Comparison of ENCODE assay signal across 15 cellular contexts in the genomic region with DNA sequence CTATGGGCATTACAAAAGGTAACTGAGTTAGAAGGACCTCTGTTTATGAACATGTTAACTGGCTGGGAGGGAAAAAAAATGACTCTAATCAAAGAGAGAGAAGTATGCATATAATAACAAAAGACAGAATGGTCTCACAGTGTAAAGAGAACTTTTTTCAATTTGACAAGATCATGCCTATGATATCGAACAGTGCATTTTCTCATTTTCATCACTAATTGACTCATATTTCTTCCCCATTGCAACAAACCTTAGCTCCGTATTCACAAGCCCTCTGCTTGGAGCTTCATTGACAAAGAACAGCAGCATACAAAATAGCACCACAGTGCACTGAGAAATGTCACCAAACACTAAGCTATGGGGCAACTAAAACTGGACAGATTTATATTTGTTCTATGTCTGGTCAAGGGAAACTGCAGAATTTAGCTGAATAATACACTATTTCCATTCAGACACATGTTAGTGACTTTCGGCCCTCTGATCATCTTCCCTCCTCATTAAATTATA. TPM values are rescaled to one million over a fixed set of nuclear protein-coding genes. Genes with fewer than 3 reads are reported as not detected.
A peak's percentile ranks its signal among the peaks of the same experiment; 100 is the strongest.
DNase-seq lines count a peak whose midpoint lies in the region; ATAC-seq and TF ChIP-seq lines count a peak whose summit lies in the region.
"Had no signal": no experiment of that assay in that cellular context is flagged by ENCODE, and none has a peak within 500 bp of the region (broad histone marks: within the 10 kb centered on the region; RNA-seq: fewer than 3 reads in every experiment).

No MANE protein-coding gene starts in this region.

- H3K4me1 ChIP-seq in esophagus (ENCODE audit: control insufficient read depth in 2 of 2, insufficient read depth in 2 of 2, low read length in 1 of 2): peaks cover 0 to 14% of the 10 kb centered on the region in 2 donors
- peaks cover 34% of the 10 kb centered on the region for H3K4me1 ChIP-seq in vagina

- H3K27ac ChIP-seq in esophagus (ENCODE audit: low read depth in 2 of 2, low read length in 1 of 2) (peak overlapping the region; percentile 13 to 56), vagina (peak overlapping the region; percentile 64)
- H3K27ac ChIP-seq: HL-60, VCaP had no signal

- peak overlapping the region; percentile 44 for H3K4me3 Mint-ChIP-seq in activated T-helper 17 cell treated with anti-CD3 and anti-CD28 coated beads, Interleukin-2, amount 50 U/mL, for 72 hours
- peak overlapping the region; percentile 64 for H3K4me3 Mint-ChIP-seq in neural crest cell
- H3K4me3 Mint-ChIP-seq: activated naive CD8-positive, alpha-beta T cell treated with anti-CD3 and anti-CD28 coated beads, Interleukin-2, amount 10 ng/mL, durations not matched to agents 7 days and 5 days; CD14-positive monocyte had no signal

- H3K27ac Mint-ChIP-seq in activated T-helper 17 cell treated with anti-CD3 and anti-CD28 coated beads, Interleukin-2, amount 50 U/mL, for 72 hours: peak overlapping the region; percentile 34
- peak overlapping the region; percentile 1 for H3K27ac Mint-ChIP-seq in neural crest cell (ENCODE audit: unreplicated experiment)
- H3K27ac Mint-ChIP-seq: activated naive CD8-positive, alpha-beta T cell treated with anti-CD3 and anti-CD28 coated beads, Interleukin-2, amount 10 ng/mL, durations not matched to agents 7 days and 5 days had no signal

- TF ChIP-seq CTCF in neural crest cell (conservative IDR thresholded peaks at IDR 0.05): no peak
- TF ChIP-seq CTCF in vagina (IDR thresholded peaks at IDR 0.05): no peak

- H3K27me3 ChIP-seq in esophagus (ENCODE audit: control insufficient read depth in 1 of 2, insufficient read depth in 2 of 2, low read length in 2 of 2): no peaks in the 10 kb centered on the region
- H3K27me3 ChIP-seq in vagina: no peaks in the 10 kb centered on the region
- H3K27me3 ChIP-seq: Peyer's patch had no signal

- H3K36me3 ChIP-seq in esophagus (ENCODE audit: control insufficient read depth in 2 of 2, insufficient read depth in 2 of 2, low read length in 1 of 2): no peaks in the 10 kb centered on the region
- no peaks in the 10 kb centered on the region for H3K36me3 ChIP-seq in vagina
- H3K36me3 ChIP-seq: Peyer's patch had no signal

- H3K4me1 Mint-ChIP-seq in activated T-helper 17 cell treated with anti-CD3 and anti-CD28 coated beads, Interleukin-2, amount 50 U/mL, for 72 hours: peaks cover 37% of the 10 kb centered on the region
- peaks cover 49% of the 10 kb centered on the region for H3K4me1 Mint-ChIP-seq in neural crest cell
- H3K4me1 Mint-ChIP-seq: activated naive CD8-positive, alpha-beta T cell treated with anti-CD3 and anti-CD28 coated beads, Interleukin-2, amount 10 ng/mL, durations not matched to agents 7 days and 5 days; CD14-positive monocyte had no signal

- H3K27me3 Mint-ChIP-seq in activated T-helper 17 cell treated with anti-CD3 and anti-CD28 coated beads, Interleukin-2, amount 50 U/mL, for 72 hours: no peaks in the 10 kb centered on the region
- no peaks in the 10 kb centered on the region for H3K27me3 Mint-ChIP-seq in neural crest cell (ENCODE audit: low read depth)
- H3K27me3 Mint-ChIP-seq: activated naive CD8-positive, alpha-beta T cell treated with anti-CD3 and anti-CD28 coated beads, Interleukin-2, amount 10 ng/mL, durations not matched to agents 7 days and 5 days had no signal

- no peaks in the 10 kb centered on the region for H3K9me3 ChIP-seq in esophagus (ENCODE audit: control insufficient read depth in 2 of 2, insufficient read depth in 1 of 2, low read depth in 1 of 2, low read length in 1 of 2)
- no peaks in the 10 kb centered on the region for H3K9me3 ChIP-seq in vagina
- H3K9me3 ChIP-seq: Peyer's patch had no signal

- peaks cover 41% of the 10 kb centered on the region for H3K36me3 Mint-ChIP-seq in activated T-helper 17 cell treated with anti-CD3 and anti-CD28 coated beads, Interleukin-2, amount 50 U/mL, for 72 hours (ENCODE audit: low read depth)
- peaks cover 3% of the 10 kb centered on the region for H3K36me3 Mint-ChIP-seq in neural crest cell (ENCODE audit: low read depth)

- ATAC-seq in activated T-helper 17 cell treated with anti-CD3 and anti-CD28 coated beads, Interleukin-2, amount 50 U/mL, for 72 hours (replicated peaks): peak; percentile 35
- ATAC-seq in HG02852 (IDR thresholded peaks at IDR 0.05; ENCODE audit: unreplicated experiment): no peak
- no peak for ATAC-seq in GM19395 (IDR thresholded peaks at IDR 0.05; ENCODE audit: unreplicated experiment)

- WGBS in esophagus, 2 donors: 36 to 54% methylated on average over 3 of the region's 3 CpGs

- intact Hi-C loops in vagina (cut with DNase I): no loop called here

- no peak overlapping the region for H3K4me3 ChIP-seq in esophagus (ENCODE audit: low read depth in 1 of 2, low read length in 2 of 2)
- no peak overlapping the region for H3K4me3 ChIP-seq in vagina
- H3K4me3 ChIP-seq: Peyer's patch had no signal

- DNase-seq in neural crest cell (ENCODE audit: low read depth, low spot score) (no peak), vagina (ENCODE audit: extremely low spot score in 2 of 2) (no peak)
- DNase-seq in activated T-cell treated with anti-CD3 and anti-CD28 coated beads, Interleukin-2, amount 50 U/mL, for 1 hour: no peak
- DNase-seq: activated naive CD8-positive, alpha-beta T cell treated with anti-CD3 and anti-CD28 coated beads, Interleukin-2, amount 10 ng/mL, durations not matched to agents 7 days and 5 days; NCI-H2029; NCI-H69; Peyer's patch had no signal

- TF ChIP-seq POLR2A in vagina (IDR thresholded peaks at IDR 0.05): no peak

- peaks cover 9% of the 10 kb centered on the region for H3K9me3 Mint-ChIP-seq in activated T-helper 17 cell treated with anti-CD3 and anti-CD28 coated beads, Interleukin-2, amount 50 U/mL, for 72 hours
- peaks cover 2% of the 10 kb centered on the region for H3K9me3 Mint-ChIP-seq in neural crest cell
- H3K9me3 Mint-ChIP-seq: HFFc6 had no signal

RNA-seq across cellular contexts. Expression of a gene that starts 45.5 kb away (rescaled TPM):
- 10 to 100 TPM; 23.0 to 26.0 TPM for total RNA-seq in activated T-helper 17 cell treated with anti-CD3 and anti-CD28 coated beads, Interleukin-2, amount 50 U/mL, for 72 hours
- 10 to 100 TPM; 11.7 to 12.9 TPM for polyA plus RNA-seq in esophagus
- total RNA-seq in neural crest cell (24.5 and 24.6 TPM in 2 replicates), vagina (30.0 TPM)
